Comparison of ENCODE assay signal across 12 cellular contexts in the genomic region with DNA sequence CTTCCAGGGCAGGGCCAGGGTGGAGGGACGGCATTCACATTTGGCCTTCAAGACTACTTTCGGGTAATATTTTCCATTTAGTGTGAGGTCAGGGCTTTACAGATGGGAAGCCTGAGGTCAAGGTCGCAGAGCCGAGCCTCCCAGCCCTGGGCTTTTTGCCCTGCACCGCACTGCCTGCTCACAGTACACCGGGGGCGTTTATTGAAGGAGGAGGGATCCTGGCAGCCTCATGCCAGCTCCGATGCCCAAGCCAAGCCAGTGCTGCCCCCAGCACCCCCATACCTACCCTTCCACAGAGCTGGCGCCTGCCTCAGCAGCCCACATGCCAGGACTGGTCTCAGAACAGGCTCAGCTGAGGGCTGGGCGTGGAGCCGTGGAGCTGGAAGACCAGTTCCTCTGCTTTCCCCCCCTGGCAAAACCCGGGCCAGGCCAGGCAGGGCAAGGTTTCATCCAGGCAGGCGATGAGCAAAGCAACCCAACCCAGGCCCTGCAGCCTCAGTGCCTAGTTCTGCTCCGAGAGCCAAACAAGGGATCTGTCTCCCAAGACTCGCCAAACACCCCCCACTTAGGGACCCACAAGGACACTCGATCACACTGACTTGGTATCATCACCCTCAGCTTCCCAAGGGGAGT. TPM values are rescaled to one million over a fixed set of nuclear protein-coding genes. Genes with fewer than 3 reads are reported as not detected.
DNase-seq lines count a peak whose midpoint lies in the region; ATAC-seq and TF ChIP-seq lines count a peak whose summit lies in the region.
"Had no signal": no experiment of that assay in that cellular context is flagged by ENCODE, and none has a peak within 500 bp of the region (broad histone marks: within the 10 kb centered on the region; RNA-seq: fewer than 3 reads in every experiment).

No MANE protein-coding gene starts in this region.

- intact Hi-C loops in IMR-90 (cut with micrococcal nuclease) (no loop called here), spleen (cut with DNase I; ENCODE audit: low total_unique reads) (no loop called here)

- peak overlapping the region; percentile 39; the same call in 1 of the 2 replicates for H3K23ac ChIP-seq in IMR-90 (ENCODE audit: low read depth, low read length)

- peaks cover 5% of the 10 kb centered on the region; the same call in 1 of the 2 replicates for H3K9me1 ChIP-seq in IMR-90 (ENCODE audit: insufficient read depth, low read length)

- peak overlapping the region; percentile 1 for H2BK5ac ChIP-seq in IMR-90 (ENCODE audit: low read depth, low read length, poor library complexity, severe bottlenecking)

- H3K9me3 ChIP-seq in IMR-90 (ENCODE audit: control insufficient read depth, insufficient read depth, low read length) (no peaks in the 10 kb centered on the region), WERI-Rb-1 (ENCODE audit: severe bottlenecking) (no peaks in the 10 kb centered on the region), spleen (no peaks in the 10 kb centered on the region)

- peak overlapping the region; percentile 90 for H2AK9ac ChIP-seq in IMR-90 (replicated peaks; ENCODE audit: low read depth, low read length, poor library complexity)

- H3K27ac ChIP-seq in IMR-90 (ENCODE audit: insufficient read depth, low read length) (no peak overlapping the region), WERI-Rb-1 (peak overlapping the region; percentile 91), spleen (peak overlapping the region; percentile 1 to 71 (median 60))

- 0 out of 2 replicates have a peak, but pooled peaks cover 3% of the 10 kb centered on the region for H4K20me1 ChIP-seq in IMR-90 (ENCODE audit: insufficient read depth, low read length)

- H4K8ac ChIP-seq in IMR-90 (ENCODE audit: low read depth in 2 of 2, low read length in 2 of 2), result peak overlapping the region; percentile 87 to 90; a peak in 3 of 4 replicates

- H3K4ac ChIP-seq in IMR-90 (ENCODE audit: low read depth, low read length), result peak overlapping the region; percentile 76

- H3K18ac ChIP-seq in IMR-90 (ENCODE audit: low read depth, low read length), result peak overlapping the region; percentile 23

- peak overlapping the region; percentile 66 for H4K91ac ChIP-seq in IMR-90 (ENCODE audit: insufficient read depth, low read depth, low read length)

- H3K36me3 ChIP-seq in IMR-90 (ENCODE audit: control insufficient read depth, insufficient read depth, low read length), result no peaks in the 10 kb centered on the region
- H3K36me3 ChIP-seq in WERI-Rb-1, result peaks cover under 1% of the 10 kb centered on the region; the same call in 1 of the 2 replicates
- no peaks in the 10 kb centered on the region for H3K36me3 ChIP-seq in spleen

- no peak overlapping the region for H3K56ac ChIP-seq in IMR-90 (ENCODE audit: extremely low read depth, insufficient read depth, low read length)

- WGBS in IMR-90 (ENCODE audit: extremely low coverage in 2 of 2, insufficient read length in 1 of 2), 2 experiments, result 80% methylated on average over 3 of the region's 16 CpGs; no CpG with 5 or more reads in 1 of the 2 experiments
- 65 to 81% (median 73%) methylated on average over 12 to 16 of the region's 16 CpGs for WGBS in spleen, 5 donors

- in situ Hi-C loops in IMR-90 (cut with MboI; ENCODE audit: low sequenced_read_pairs), result no loop called here

- no peak for TF ChIP-seq RAD21 in IMR-90 (IDR thresholded peaks at IDR 0.05; ENCODE audit: low read length)

- H2AK5ac ChIP-seq in IMR-90 (ENCODE audit: low read depth, low read length), result peak overlapping the region; percentile 82

- no TSS peak for BruUV-seq in IMR-90 (replicated peaks; lab: Mats Ljungman, UMichigan)

- peak overlapping the region; percentile 38 for H2AFZ ChIP-seq in IMR-90 (replicated peaks; ENCODE audit: low read length, poor library complexity)

- H3K27me3 ChIP-seq in IMR-90 (ENCODE audit: control insufficient read depth, insufficient read depth, low read length), result no peaks in the 10 kb centered on the region
- no peaks in the 10 kb centered on the region for H3K27me3 ChIP-seq in WERI-Rb-1 (ENCODE audit: insufficient read depth, low read depth, severe bottlenecking)
- no peaks in the 10 kb centered on the region for H3K27me3 ChIP-seq in spleen (replicated peaks in 1 of 7)

- H3K9ac ChIP-seq in IMR-90 (ENCODE audit: low read depth, low read length), result 0 out of 2 replicates have a peak overlapping the region, but pooled peaks have one; percentile 32

- no peak for TF ChIP-seq POLR2A in IMR-90 (IDR thresholded peaks at IDR 0.05; ENCODE audit: low read depth, low read length)
- TF ChIP-seq POLR2A in spleen (IDR thresholded peaks at IDR 0.05), result no peak

- no peak for TF ChIP-seq CTCF in IMR-90 (conservative IDR thresholded peaks at IDR 0.05; ENCODE audit: low read depth, low read length)
- TF ChIP-seq CTCF in WERI-Rb-1 (IDR thresholded peaks at IDR 0.05; ENCODE audit: low read depth, low read length), result no peak
- no peak for TF ChIP-seq CTCF in spleen (IDR thresholded peaks at IDR 0.05 in 8 of 11, conservative IDR thresholded peaks at IDR 0.05 in 3 of 11)

- H2BK120ac ChIP-seq in IMR-90 (ENCODE audit: low read depth, low read length), result peak overlapping the region; percentile 66

- 0 out of 2 replicates have a peak overlapping the region, but pooled peaks have one; percentile 58 for H3K14ac ChIP-seq in IMR-90 (replicated peaks; ENCODE audit: low read depth, low read length)

- dilution Hi-C loops in IMR-90 (cut with HindIII; ENCODE audit: low sequenced_read_pairs, unreplicated experiment), result no loop called here

- H4K5ac ChIP-seq in IMR-90 (ENCODE audit: low read depth, low read length), result peak overlapping the region; percentile 91

- H3K4me1 ChIP-seq in IMR-90 (ENCODE audit: control insufficient read depth, insufficient read depth, low read length), result peaks cover 14% of the 10 kb centered on the region
- peaks cover 2 to 19% (median 12%) of the 10 kb centered on the region in 6 donors for H3K4me1 ChIP-seq in spleen

- peak overlapping the region; percentile 11; the same call in 1 of the 2 replicates for H3K4me2 ChIP-seq in IMR-90 (ENCODE audit: low read depth, low read length)

- CTCF ChIA-PET in IMR-90 (lab: Yijun Ruan, JAX), result no interaction called here

- peaks cover 0 to 15% of the 10 kb centered on the region in 2 experiments; a peak in 2 of 4 replicates for H3K79me1 ChIP-seq in IMR-90 (ENCODE audit: low read depth in 1 of 2, low read length in 2 of 2)

- H2BK15ac ChIP-seq in IMR-90 (ENCODE audit: low read depth, low read length), result peak overlapping the region; percentile 28; the same call in 1 of the 3 replicates

- H2BK20ac ChIP-seq in IMR-90 (ENCODE audit: low read depth, low read length), result 0 out of 2 replicates have a peak overlapping the region, but pooled peaks have one; percentile 34

- H3K4me3 ChIP-seq in IMR-90 (ENCODE audit: insufficient read depth, low read depth, low read length), result no peak overlapping the region
- H3K4me3 ChIP-seq in WERI-Rb-1 (ENCODE audit: low read depth, low read length), result no peak overlapping the region
- no peak overlapping the region for H3K4me3 ChIP-seq in spleen

- POLR2A ChIA-PET in IMR-90 (lab: Charles Lee; ENCODE audit: unreplicated experiment), result no interaction called here

- ATAC-seq in IMR-90 (ENCODE audit: low read depth) (peak; percentile 22), left lobe of liver (peak; percentile 15)
- ATAC-seq: activated T-helper 17 cell treated with anti-CD3 and anti-CD28 coated beads, Interleukin-2, amount 50 U/mL, for 72 hours; HCT116 had no signal

- no peak for DNase-seq in IMR-90
- DNase-seq in WERI-Rb-1, result no peak
- DNase-seq in left lobe of liver (ENCODE audit: low spot score), result peak; percentile 90
- DNase-seq in spleen, result no peak
- DNase-seq in Kasumi-1 (lab: John Stamatoyannopoulos, UW), result no peak
- no peak for DNase-seq in NK-92 treated with Interleukin-12 subunit alpha and Interleukin-12 subunit beta, amount 100 ng/mL, for 24 hours (lab: John Stamatoyannopoulos, UW)
- no peak for DNase-seq in stimulated activated CD4-positive, alpha-beta T cell treated with anti-CD3 and anti-CD28 coated beads, Interleukin-2, amount 100 ng/mL, for 24 hours
- no peak for DNase-seq in NCI-H2227 (lab: John Stamatoyannopoulos, UW; ENCODE audit: unreplicated experiment)
- DNase-seq: activated CD4-positive, alpha-beta T cell treated with anti-CD3 and anti-CD28 coated beads for 1 hour; naive B cell had no signal

TF ChIP-seq in IMR-90, 13 proteins besides CTCF, POLR2A, EP300 and RAD21:
- TF ChIP-seq SMC3 (IDR thresholded peaks at IDR 0.05; ENCODE audit: low read depth, low read length) (no peak), MAFK (IDR thresholded peaks at IDR 0.05; ENCODE audit: low read depth, low read length) (no peak), MXI1 (IDR thresholded peaks at IDR 0.05; ENCODE audit: borderline replicate concordance, low read depth, low read length) (no peak), CEBPB (IDR thresholded peaks at IDR 0.05; ENCODE audit: low read depth, low read length) (no peak), FOS (IDR thresholded peaks at IDR 0.05; ENCODE audit: low read depth, low read length) (no peak), RFX5 (IDR thresholded peaks at IDR 0.05; ENCODE audit: low read depth, low read length) (no peak), CHD1 (IDR thresholded peaks at IDR 0.05; ENCODE audit: low read depth, low read length) (no peak)
- TF ChIP-seq, protein P1, sequence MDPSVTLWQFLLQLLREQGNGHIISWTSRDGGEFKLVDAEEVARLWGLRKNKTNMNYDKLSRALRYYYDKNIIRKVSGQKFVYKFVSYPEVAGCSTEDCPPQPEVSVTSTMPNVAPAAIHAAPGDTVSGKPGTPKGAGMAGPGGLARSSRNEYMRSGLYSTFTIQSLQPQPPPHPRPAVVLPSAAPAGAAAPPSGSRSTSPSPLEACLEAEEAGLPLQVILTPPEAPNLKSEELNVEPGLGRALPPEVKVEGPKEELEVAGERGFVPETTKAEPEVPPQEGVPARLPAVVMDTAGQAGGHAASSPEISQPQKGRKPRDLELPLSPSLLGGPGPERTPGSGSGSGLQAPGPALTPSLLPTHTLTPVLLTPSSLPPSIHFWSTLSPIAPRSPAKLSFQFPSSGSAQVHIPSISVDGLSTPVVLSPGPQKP (IDR thresholded peaks at IDR 0.05; ENCODE audit: borderline replicate concordance, low read depth, low read length), result no peak
- TF ChIP-seq, protein P2, sequence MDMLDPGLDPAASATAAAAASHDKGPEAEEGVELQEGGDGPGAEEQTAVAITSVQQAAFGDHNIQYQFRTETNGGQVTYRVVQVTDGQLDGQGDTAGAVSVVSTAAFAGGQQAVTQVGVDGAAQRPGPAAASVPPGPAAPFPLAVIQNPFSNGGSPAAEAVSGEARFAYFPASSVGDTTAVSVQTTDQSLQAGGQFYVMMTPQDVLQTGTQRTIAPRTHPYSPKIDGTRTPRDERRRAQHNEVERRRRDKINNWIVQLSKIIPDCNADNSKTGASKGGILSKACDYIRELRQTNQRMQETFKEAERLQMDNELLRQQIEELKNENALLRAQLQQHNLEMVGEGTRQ (IDR thresholded peaks at IDR 0.05; ENCODE audit: low read depth, low read length), result no peak

RNA-seq across cellular contexts. Expression of a gene that starts 11.9 kb away (rescaled TPM):
- 22.0 and 23.6 TPM in 2 replicates for total RNA-seq in IMR-90 (2012; rRNA removed)
- polyA plus RNA-seq in IMR-90 (2012; rRNA removed), result 28.3 and 38.8 TPM in 2 replicates
- polyA plus RNA-seq in IMR-90 (2012; cell fraction: cytosol; rRNA removed), result 21.6 and 39.0 TPM in 2 replicates
- 9.4 and 21.6 TPM in 2 replicates for polyA plus RNA-seq in IMR-90 (2012; cell fraction: nucleus; rRNA removed; ENCODE audit: low replicate concordance)
- 537 TPM for total RNA-seq in left lobe of liver
- total RNA-seq in spleen, result 10 to 100 TPM in 6 of 7 donors, 1 to 10 TPM in 1; 6.0 to 43.8 (median 21.7) TPM
- 1 to 10 TPM in 1 of 3 donors, under 1 TPM in 2; 0.54 to 3.5 (median 0.85) TPM for polyA plus RNA-seq in spleen

Comparison
In these comparisons a context has a peak if more than half of its experiments do, and no peak if none do; other contexts are left out.
1. RNA of a gene that starts 11.9 kb away (total RNA-seq): 537 TPM in left lobe of liver (single experiment); 22.0 to 23.6 TPM in IMR-90 and 6.0 to 43.8 TPM in spleen; every median in the first group is over 10 times any median in the second.